Comparison of ENCODE assay signal across 8 cellular contexts in the genomic region with DNA sequence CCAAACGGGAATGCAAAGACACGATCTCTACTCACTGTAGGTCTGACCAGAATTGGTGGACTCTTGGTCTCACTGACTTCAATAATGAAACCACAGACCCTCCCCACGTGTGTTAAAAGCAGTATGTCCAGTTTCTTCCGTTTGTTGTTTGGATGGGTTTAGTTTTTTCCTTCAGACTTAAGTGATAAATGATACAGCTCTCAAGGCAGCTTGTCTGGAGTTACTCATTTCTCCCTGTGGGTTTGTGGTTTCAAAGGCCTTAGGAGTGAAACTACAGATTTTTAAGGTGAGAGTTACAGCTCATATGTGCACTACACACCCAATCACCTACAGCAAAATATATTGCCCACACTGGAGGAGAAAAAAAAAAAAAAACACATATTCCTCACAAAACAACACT.
DNase-seq lines count a peak whose midpoint lies in the region; ATAC-seq, FAIRE-seq and TF ChIP-seq lines count a peak whose summit lies in the region.

No MANE protein-coding gene starts in this region.

- TF ChIP-seq POLR2A in uterus (IDR thresholded peaks at IDR 0.05): no peak

- H3K4me1 ChIP-seq in CD4-positive, alpha-beta memory T cell (ENCODE audit: insufficient read depth, low read length): no peaks in the 10 kb centered on the region
- H3K4me1 ChIP-seq in kidney (ENCODE audit: control insufficient read depth in 1 of 2, insufficient read depth in 1 of 2, low read depth in 1 of 2, low read length in 2 of 2): no peaks in the 10 kb centered on the region
- no peaks in the 10 kb centered on the region for H3K4me1 ChIP-seq in uterus

- peak; percentile 82 for ATAC-seq in GM19455 (IDR thresholded peaks at IDR 0.05; ENCODE audit: unreplicated experiment)
- ATAC-seq in HG03558 (IDR thresholded peaks at IDR 0.05; ENCODE audit: extremely low read depth, unreplicated experiment): peak; percentile 96

- in situ Hi-C loops in GM13976 (cut with MboI; ENCODE audit: low sequenced_read_pairs, unreplicated experiment): no loop called here

- no peak overlapping the region for H3K9ac ChIP-seq in kidney (ENCODE audit: low read length in 2 of 2)

- no peaks in the 10 kb centered on the region for H3K36me3 ChIP-seq in CD4-positive, alpha-beta memory T cell (ENCODE audit: insufficient read depth, low read length)
- H3K36me3 ChIP-seq in kidney (ENCODE audit: control insufficient read depth in 1 of 2, insufficient read depth in 2 of 2, low read length in 2 of 2) (no peaks in the 10 kb centered on the region), uterus (no peaks in the 10 kb centered on the region)

- peaks cover 0 to 9% (median under 1%) of the 10 kb centered on the region in 8 donors for H3K9me3 Mint-ChIP-seq in CD4-positive, alpha-beta memory T cell

- CTCF ChIA-PET in CD4-positive, alpha-beta memory T cell (lab: Charles Lee; ENCODE audit: partially characterized antibody): no interaction called here

- no peaks in the 10 kb centered on the region for H3K27me3 ChIP-seq in CD4-positive, alpha-beta memory T cell (ENCODE audit: insufficient read depth, low read length)
- H3K27me3 ChIP-seq in uterus: no peaks in the 10 kb centered on the region

- no peaks in the 10 kb centered on the region for H3K36me3 Mint-ChIP-seq in CD4-positive, alpha-beta memory T cell

- no peak for FAIRE-seq in kidney (lab: Jason Lieb, UNC)

- no peak for TF ChIP-seq CTCF in choroid plexus epithelial cell (conservative IDR thresholded peaks at IDR 0.05; ENCODE audit: low read depth, low read length)
- no peak for TF ChIP-seq CTCF in GM13976 (IDR thresholded peaks at IDR 0.05; ENCODE audit: borderline replicate concordance, control extremely low read depth, extremely low read depth, insufficient read depth, missing control alignments)
- no peak for TF ChIP-seq CTCF in kidney (IDR thresholded peaks at IDR 0.05; ENCODE audit: borderline replicate concordance, extremely low read depth, insufficient read depth)
- TF ChIP-seq CTCF in uterus (IDR thresholded peaks at IDR 0.05): no peak

- H3K4me3 Mint-ChIP-seq in CD4-positive, alpha-beta memory T cell: peak overlapping the region; percentile 56 to 87 (median 80)

- intact Hi-C loops in CD4-positive, alpha-beta memory T cell (cut with micrococcal nuclease): no loop called here
- intact Hi-C loops in kidney (cut with DNase I): no loop called here
- intact Hi-C loops in uterus (cut with DNase I; ENCODE audit: low total_unique reads): no loop called here

- H3K27me3 Mint-ChIP-seq in CD4-positive, alpha-beta memory T cell: peaks cover 2 to 11% of the 10 kb centered on the region in 2 donors

- peaks cover 12 to 23% (median 13%) of the 10 kb centered on the region in 4 donors for H3K4me1 Mint-ChIP-seq in CD4-positive, alpha-beta memory T cell

- peak in 1 of 5 donors; percentile 60 for DNase-seq in CD4-positive, alpha-beta memory T cell
- DNase-seq in choroid plexus epithelial cell (ENCODE audit: low read depth): peak; percentile 71
- DNase-seq in NCI-H1105 (lab: John Stamatoyannopoulos, UW): no peak
- DNase-seq in GM13976 (ENCODE audit: low spot score): no peak
- DNase-seq in kidney: no peak
- no peak for DNase-seq in uterus

- H3K4me3 ChIP-seq in CD4-positive, alpha-beta memory T cell (ENCODE audit: low read length in 2 of 2): no peak overlapping the region
- H3K4me3 ChIP-seq in choroid plexus epithelial cell (ENCODE audit: low read depth, low read length) (no peak overlapping the region), kidney (ENCODE audit: low read length in 2 of 2) (no peak overlapping the region), uterus (no peak overlapping the region)

- POLR2A ChIA-PET in CD4-positive, alpha-beta memory T cell (lab: Charles Lee; ENCODE audit: partially characterized antibody): no interaction called here

- no peaks in the 10 kb centered on the region for H3K9me3 ChIP-seq in CD4-positive, alpha-beta memory T cell (ENCODE audit: control insufficient read depth in 1 of 2, low read length in 2 of 2)
- H3K9me3 ChIP-seq in kidney (ENCODE audit: control insufficient read depth in 1 of 2, low read length in 2 of 2) (peaks cover 0 to 2% of the 10 kb centered on the region in 2 donors), uterus (no peaks in the 10 kb centered on the region)

- peak overlapping the region in 6 of 7 donors; percentile 19 to 95 (median 80) for H3K27ac Mint-ChIP-seq in CD4-positive, alpha-beta memory T cell

- no peak overlapping the region for H3K27ac ChIP-seq in CD4-positive, alpha-beta memory T cell (ENCODE audit: low read depth, low read length)
- H3K27ac ChIP-seq in kidney (ENCODE audit: low read depth in 2 of 2, low read length in 2 of 2): no peak overlapping the region
- H3K27ac ChIP-seq in uterus: no peak overlapping the region
